8 cellular contexts compared by ENCODE assay signal in the genomic region with DNA sequence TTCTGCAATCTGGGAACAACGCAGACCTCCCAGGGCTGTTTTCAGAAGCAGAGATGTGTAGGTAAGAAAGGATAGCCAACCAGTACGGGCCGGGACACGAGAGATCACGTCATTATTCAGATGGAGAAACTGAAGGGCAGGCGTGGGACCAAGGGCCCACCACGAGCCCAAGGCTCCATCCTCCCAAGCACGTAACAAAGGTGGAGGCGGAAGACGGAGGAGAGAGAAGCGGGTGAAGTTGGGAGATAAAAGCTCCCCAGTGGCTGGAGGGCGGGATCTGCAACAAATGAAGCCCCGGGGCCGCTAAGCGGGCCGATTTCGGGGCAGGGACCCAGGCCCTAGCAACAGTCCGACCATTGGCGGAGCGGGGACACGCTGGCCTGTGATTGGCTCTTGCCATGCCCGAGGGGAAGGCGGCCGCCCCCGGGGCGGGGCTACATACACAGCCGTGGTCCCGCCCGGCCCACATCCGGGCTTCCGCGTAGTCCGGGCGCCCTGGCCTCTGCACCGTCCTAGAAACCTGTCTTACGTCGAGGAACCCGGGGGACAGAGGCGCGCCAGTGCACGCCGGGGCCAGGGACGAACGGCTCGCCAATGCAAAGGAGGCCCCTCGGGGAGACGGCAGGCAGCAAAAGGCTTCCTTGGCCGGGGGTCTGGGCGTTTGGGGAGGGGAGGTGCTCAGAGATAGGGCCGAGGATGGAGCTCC. TPM values are rescaled to one million over a fixed set of nuclear protein-coding genes. Genes with fewer than 3 reads are reported as not detected.
DNase-seq lines count a peak whose midpoint lies in the region; ATAC-seq and TF ChIP-seq lines count a peak whose summit lies in the region.

No MANE protein-coding gene starts in this region.

- no peaks in the 10 kb centered on the region for H3K9me3 ChIP-seq in right lobe of liver

- no peaks in the 10 kb centered on the region for H3K27me3 ChIP-seq in right lobe of liver

- TF ChIP-seq POLR2A in right lobe of liver (IDR thresholded peaks at IDR 0.05), result peak; percentile 91

- peaks cover 0 to 7% (median 3%) of the 10 kb centered on the region in 4 donors for H3K4me1 ChIP-seq in right lobe of liver

- H3K4me3 ChIP-seq in right lobe of liver, result peak overlapping the region; percentile 66 to 74 (median 70)

- TF ChIP-seq CTCF in C4-2B (conservative IDR thresholded peaks at IDR 0.05), result no peak
- no peak for TF ChIP-seq CTCF in right lobe of liver (IDR thresholded peaks at IDR 0.05)

- peaks cover 0 to 2% (median 0%) of the 10 kb centered on the region in 4 donors for H3K36me3 ChIP-seq in right lobe of liver

- H3K27ac ChIP-seq in C4-2B, result peak overlapping the region; percentile 93
- peak overlapping the region; percentile 91 to 96 (median 92) for H3K27ac ChIP-seq in right lobe of liver

- intact Hi-C loops in right lobe of liver (cut with DNase I), result no loop called here

- 1% methylated on average over 13 of the region's 50 CpGs for WGBS in right lobe of liver (ENCODE audit: insufficient coverage, low coverage, low lambda C conversion rate, missing lambda C conversion rate)

- DNase-seq in NCI-H748 (lab: John Stamatoyannopoulos, UW; ENCODE audit: unreplicated experiment), result peak; percentile 99
- DNase-seq in activated CD4-positive, alpha-beta T cell treated with anti-CD3 and anti-CD28 coated beads, Interleukin-2, amount 50 U/mL, for 24 hours (ENCODE audit: low read depth in 1 of 2, low spot score in 1 of 2), result peak; percentile 85 to 90
- DNase-seq in dermis blood vessel endothelial cell, result peak; percentile 97
- peak; percentile 98 to 99 (median 98) for DNase-seq in right lobe of liver
- peak; percentile 91 to 93 for DNase-seq in stimulated activated CD4-positive, alpha-beta T cell treated with anti-CD3 and anti-CD28 coated beads, Interleukin-4, amount 100 ng/mL, for 4 hours

- ATAC-seq in GM19372 (IDR thresholded peaks at IDR 0.05; ENCODE audit: low read depth, unreplicated experiment) (peak; percentile 86), HG03521 (IDR thresholded peaks at IDR 0.05; ENCODE audit: unreplicated experiment) (peak; percentile 93), right lobe of liver (peak; percentile 86 to 94 (median 90))

RNA-seq across cellular contexts. Expression of a gene that starts 15.5 kb away (rescaled TPM):
- total RNA-seq in dermis blood vessel endothelial cell (109 and 120 TPM in 2 replicates), right lobe of liver (100 to 1,000 TPM in 5 of 6 experiments, 10 to 100 TPM in 1; 64.4 to 275 (median 234) TPM)

RNA-seq across cellular contexts. Expression of a gene that starts 40.9 kb away (rescaled TPM):
- total RNA-seq in dermis blood vessel endothelial cell (95.0 and 154 TPM in 2 replicates), right lobe of liver (10 to 100 TPM; 43.5 to 69.1 (median 58.4) TPM)

Comparison
In these comparisons a context has a peak if more than half of its experiments do, and no peak if none do; other contexts are left out.
1. Peak in every context shown above with its lines: DNase-seq, ATAC-seq, H3K4me3 ChIP-seq and H3K27ac ChIP-seq.